In genomic region chr2:133581027-133581760, GRCh38 we compare ENCODE assay signal across 15 cellular contexts. TPM values are rescaled to one million over a fixed set of nuclear protein-coding genes. Genes with fewer than 3 reads are reported as not detected.
DNase-seq lines count a peak whose midpoint lies in the region; ATAC-seq, FAIRE-seq and TF ChIP-seq lines count a peak whose summit lies in the region.
"Had no signal": no experiment of that assay in that cellular context is flagged by ENCODE, and none has a peak within 500 bp of the region (broad histone marks: within the 10 kb centered on the region; RNA-seq: fewer than 3 reads in every experiment).

No MANE protein-coding gene starts in this region.

- H3K56ac ChIP-seq in IMR-90 (ENCODE audit: extremely low read depth, insufficient read depth, low read length), result no peak overlapping the region

- TF ChIP-seq RAD21 in IMR-90 (IDR thresholded peaks at IDR 0.05; ENCODE audit: low read length), result no peak
- no peak for TF ChIP-seq RAD21 in HepG2 (CRISPR knock-in tag; IDR thresholded peaks at IDR 0.05)

- in situ Hi-C loops in IMR-90 (cut with MboI; ENCODE audit: low sequenced_read_pairs) (no loop called here), HepG2 (cut with HindIII; ENCODE audit: extremely low pct_ligation_motif_present, low pct_unique_long_range_greater_than_20kb) (no loop called here)

- CTCF ChIA-PET in IMR-90 (lab: Yijun Ruan, JAX), result interaction anchor here (0.7 to 1.4 kb wide), 2 partner anchors 199 to 263 kb away, joined by 3 to 4 read pairs; no protein-coding TSS in a partner anchor
- CTCF ChIA-PET in HepG2 (lab: Yijun Ruan, JAX; ENCODE audit: low intra/inter-chr PET ratio, low total read pairs), result no interaction called here

- peak overlapping the region; percentile 72 for H2BK120ac ChIP-seq in IMR-90 (ENCODE audit: low read depth, low read length)

- H4K91ac ChIP-seq in IMR-90 (ENCODE audit: insufficient read depth, low read depth, low read length), result peak overlapping the region; percentile 30; the same call in 1 of the 2 replicates

- H3K79me2 ChIP-seq in HepG2 (ENCODE audit: insufficient read depth, low read length), result no peaks in the 10 kb centered on the region

- H2AK9ac ChIP-seq in IMR-90 (replicated peaks; ENCODE audit: low read depth, low read length, poor library complexity), result no peak overlapping the region

- no peaks in the 10 kb centered on the region for H3K79me1 ChIP-seq in IMR-90 (ENCODE audit: low read depth in 1 of 2, low read length in 2 of 2)

- H3K14ac ChIP-seq in IMR-90 (replicated peaks; ENCODE audit: low read depth, low read length), result peak overlapping the region; percentile 62

- H3K9ac ChIP-seq in IMR-90 (ENCODE audit: low read depth, low read length) (no peak overlapping the region), HepG2 (ENCODE audit: insufficient read depth, low read depth, low read length) (no peak overlapping the region)

- H3K36me3 ChIP-seq in IMR-90 (ENCODE audit: control insufficient read depth, insufficient read depth, low read length) (no peaks in the 10 kb centered on the region), HepG2 (replicated peaks in 1 of 2; ENCODE audit: control insufficient read depth in 1 of 2, insufficient read depth in 2 of 2, low read length in 2 of 2) (no peaks in the 10 kb centered on the region)
- H3K36me3 ChIP-seq: spleen had no signal

- no peak for FAIRE-seq in HepG2 (lab: Jason Lieb, UNC)
- FAIRE-seq: GM12878 had no signal

- peak overlapping the region; percentile 68 for H3K4ac ChIP-seq in IMR-90 (ENCODE audit: low read depth, low read length)

- dilution Hi-C loops in IMR-90 (cut with HindIII; ENCODE audit: low sequenced_read_pairs, unreplicated experiment), result no loop called here

- H3K9me3 ChIP-seq in IMR-90 (ENCODE audit: control insufficient read depth, insufficient read depth, low read length), result no peaks in the 10 kb centered on the region
- H3K9me3 ChIP-seq in HepG2 (ENCODE audit: low read length), result no peaks in the 10 kb centered on the region
- H3K9me3 ChIP-seq: spleen had no signal

- H3K4me1 ChIP-seq in IMR-90 (ENCODE audit: control insufficient read depth, insufficient read depth, low read length) (peaks cover 16% of the 10 kb centered on the region), HepG2 (ENCODE audit: insufficient read depth, low read length) (peaks cover 10% of the 10 kb centered on the region)
- H3K4me1 ChIP-seq: spleen had no signal

- WGBS in IMR-90 (ENCODE audit: extremely low coverage in 2 of 2, insufficient read length in 1 of 2), 2 experiments, result no CpG with 5 or more reads among the region's 1 CpG
- WGBS in HepG2 (ENCODE audit: low lambda C conversion rate), result 19% methylated on average over 1 of the region's 1 CpG

- H4K8ac ChIP-seq in IMR-90 (ENCODE audit: low read depth in 2 of 2, low read length in 2 of 2), result peak overlapping the region in 1 of 2 experiments; percentile 58; a peak in 2 of 4 replicates

- intact Hi-C loops in IMR-90 (cut with micrococcal nuclease) (no loop called here), HepG2 (cut with micrococcal nuclease; ENCODE audit: unreplicated experiment) (no loop called here)

- H2AK5ac ChIP-seq in IMR-90 (ENCODE audit: low read depth, low read length), result peak overlapping the region; percentile 75

- H2AFZ ChIP-seq in IMR-90 (replicated peaks; ENCODE audit: low read length, poor library complexity) (peak overlapping the region; percentile 52), HepG2 (ENCODE audit: low read length) (no peak overlapping the region)

- peaks cover 4% of the 10 kb centered on the region for H3K9me1 ChIP-seq in IMR-90 (ENCODE audit: insufficient read depth, low read length)

- H3K27me3 ChIP-seq in IMR-90 (ENCODE audit: control insufficient read depth, insufficient read depth, low read length), result no peaks in the 10 kb centered on the region
- no peaks in the 10 kb centered on the region for H3K27me3 ChIP-seq in HepG2 (ENCODE audit: control insufficient read depth in 1 of 2, insufficient read depth in 2 of 2, low read length in 2 of 2)
- H3K27me3 ChIP-seq: spleen had no signal

- BruUV-seq in IMR-90 (replicated peaks; lab: Mats Ljungman, UMichigan) (no TSS peak), HepG2 (replicated peaks; lab: Mats Ljungman, UMichigan) (no TSS peak)

- peak overlapping the region; percentile 56 for H3K27ac ChIP-seq in IMR-90 (ENCODE audit: insufficient read depth, low read length)
- no peak overlapping the region for H3K27ac ChIP-seq in HepG2 (ENCODE audit: extremely low read length, insufficient read depth, low read length)
- H3K27ac ChIP-seq: SK-N-MC, spleen had no signal

- peak overlapping the region; percentile 46; the same call in 1 of the 2 replicates for H4K5ac ChIP-seq in IMR-90 (ENCODE audit: low read depth, low read length)

- H3K4me2 ChIP-seq in IMR-90 (ENCODE audit: low read depth, low read length), result no peak overlapping the region; the same call in 1 of the 2 replicates
- H3K4me2 ChIP-seq in HepG2 (ENCODE audit: low read depth, low read length), result no peak overlapping the region

- POLR2A ChIA-PET in IMR-90 (lab: Charles Lee; ENCODE audit: unreplicated experiment), result no interaction called here
- POLR2A ChIA-PET in HepG2 (lab: Yijun Ruan, JAX), result no interaction called here

- peak overlapping the region; percentile 1 for H3K18ac ChIP-seq in IMR-90 (ENCODE audit: low read depth, low read length)

- H2BK20ac ChIP-seq in IMR-90 (ENCODE audit: low read depth, low read length), result peak overlapping the region; percentile 77

- peak overlapping the region; percentile 62; the same call in 1 of the 2 replicates for H3K23ac ChIP-seq in IMR-90 (ENCODE audit: low read depth, low read length)

- ATAC-seq in IMR-90 (ENCODE audit: low read depth), result peak; percentile 61
- no peak; the same call in 2 of the 3 replicates for ATAC-seq in HepG2
- no peak for ATAC-seq in HG03097 (IDR thresholded peaks at IDR 0.05; ENCODE audit: low FRiP score, unreplicated experiment)
- ATAC-seq: activated CD8-positive, alpha-beta T cell treated with anti-CD3 and anti-CD28 coated beads, Interleukin-2, amount 10 ng/mL, durations not matched to agents 7 days and 5 days; GM12878; stimulated activated naive CD8-positive, alpha-beta T cell treated with anti-CD3 and anti-CD28 coated beads, Interleukin-15, Interleukin-2, amounts not matched to agents 100 U/mL and 50 U/mL, for 24 hours had no signal

- peak overlapping the region; percentile 69; the same call in 1 of the 3 replicates for H2BK15ac ChIP-seq in IMR-90 (ENCODE audit: low read depth, low read length)

- peak; percentile 49 for DNase-seq in COLO668 (lab: John Stamatoyannopoulos, UW; ENCODE audit: unreplicated experiment)
- DNase-seq in IMR-90, result peak; percentile 86
- peak; percentile 22 for DNase-seq in choroid plexus epithelial cell (ENCODE audit: low read depth)
- DNase-seq in HepG2 (ENCODE audit: low spot score), result no peak
- DNase-seq in amygdala (lab: John Stamatoyannopoulos, UW), result no peak
- DNase-seq in GOT3 (lab: John Stamatoyannopoulos, UW), result no peak
- DNase-seq: activated CD8-positive, alpha-beta T cell treated with anti-CD3 and anti-CD28 coated beads, Interleukin-2, amount 10 ng/mL, durations not matched to agents 7 days and 5 days; anterior cingulate cortex; C1 segment of cervical spinal cord; midbrain; spleen; stimulated activated naive CD8-positive, alpha-beta T cell treated with anti-CD3 and anti-CD28 coated beads, Interleukin-15, Interleukin-2, amounts not matched to agents 100 U/mL and 50 U/mL, for 24 hours had no signal

- peak overlapping the region; percentile 83 for H2BK5ac ChIP-seq in IMR-90 (ENCODE audit: low read depth, low read length, poor library complexity, severe bottlenecking)

- no peaks in the 10 kb centered on the region for H4K20me1 ChIP-seq in IMR-90 (ENCODE audit: insufficient read depth, low read length)
- no peaks in the 10 kb centered on the region for H4K20me1 ChIP-seq in HepG2 (ENCODE audit: insufficient read depth, low read length)

- TF ChIP-seq CTCF in IMR-90 (conservative IDR thresholded peaks at IDR 0.05; ENCODE audit: low read depth, low read length) (no peak), choroid plexus epithelial cell (conservative IDR thresholded peaks at IDR 0.05; ENCODE audit: low read depth, low read length) (no peak), HepG2 (CRISPR knock-in tag; IDR thresholded peaks at IDR 0.05) (no peak)

- TF ChIP-seq EP300 in HepG2 (IDR thresholded peaks at IDR 0.05; ENCODE audit: low read depth in 2 of 2, low read length in 2 of 2), result no peak
- no peak for TF ChIP-seq EP300 in HepG2 (CRISPR knock-in tag; IDR thresholded peaks at IDR 0.05; ENCODE audit: borderline replicate concordance)

- H3K4me3 ChIP-seq in IMR-90 (ENCODE audit: insufficient read depth, low read depth, low read length) (no peak overlapping the region), choroid plexus epithelial cell (ENCODE audit: low read depth, low read length) (no peak overlapping the region), HepG2 (replicated peaks in 1 of 3; ENCODE audit: insufficient read depth in 1 of 3, low read depth in 2 of 3, low read length in 3 of 3) (no peak overlapping the region)
- H3K4me3 ChIP-seq: GM12878, SK-N-MC, spleen had no signal

- no peak for TF ChIP-seq POLR2A in IMR-90 (IDR thresholded peaks at IDR 0.05; ENCODE audit: low read depth, low read length)
- TF ChIP-seq POLR2A in HepG2 (IDR thresholded peaks at IDR 0.05; ENCODE audit: insufficient read depth in 1 of 2, low read depth in 2 of 2, low read length in 2 of 2), result no peak

RNA-seq across cellular contexts. Expression of gene NCKAP5, which starts 12.9 kb away (rescaled TPM):
- total RNA-seq in IMR-90 (2012; rRNA removed) (3.9 and 5.3 TPM in 2 replicates), HepG2 (2016; rRNA removed; fragmentation: Illumina TruSeq; extraction: Trizol) (not detected in 2 replicates)
- polyA plus RNA-seq in IMR-90 (2012; rRNA removed) (2.3 and 2.7 TPM in 2 replicates), HepG2 (2011; rRNA removed) (0.01 and 0.04 TPM in 2 replicates)
- 0.97 and 1.5 TPM in 2 replicates for polyA plus RNA-seq in IMR-90 (2012; cell fraction: cytosol; rRNA removed)
- 1.2 and 3.6 TPM in 2 replicates for polyA plus RNA-seq in IMR-90 (2012; cell fraction: nucleus; rRNA removed; ENCODE audit: low replicate concordance)
- not detected in 2 replicates for total RNA-seq in HepG2 (2016; cell fraction: cytosol; rRNA removed; fragmentation: Illumina TruSeq; extraction: Trizol; ENCODE audit: low read depth)
- total RNA-seq in HepG2 (2016; cell fraction: insoluble cytoplasmic fraction; rRNA removed; fragmentation: Illumina TruSeq; extraction: Trizol), result not detected in 2 replicates
- not detected in 2 replicates for total RNA-seq in HepG2 (2016; cell fraction: membrane; rRNA removed; fragmentation: Illumina TruSeq; extraction: Trizol)
- total RNA-seq in HepG2 (2016; cell fraction: nucleus; rRNA removed; fragmentation: Illumina TruSeq; extraction: Trizol), result not detected in 2 replicates
- 0.01 TPM in 1 of 2 replicates, not detected in the other for polyA plus RNA-seq in HepG2 (2011; cell fraction: cytosol; rRNA removed)
- 0.02 TPM in 1 of 2 replicates, not detected in the other for polyA plus RNA-seq in HepG2 (2011; cell fraction: nucleus; rRNA removed)
- polyA plus RNA-seq in HepG2 (2012), result not detected in 2 replicates
- polyA plus RNA-seq in HepG2 (2016; cell fraction: cytosol; fragmentation: Illumina TruSeq; extraction: Trizol; ENCODE audit: low read depth), result not detected in 2 replicates
- polyA plus RNA-seq in HepG2 (2016; cell fraction: insoluble cytoplasmic fraction; fragmentation: Illumina TruSeq; extraction: Trizol; ENCODE audit: low read depth), result not detected in 2 replicates
- not detected in 2 replicates for polyA plus RNA-seq in HepG2 (2016; cell fraction: membrane; fragmentation: Illumina TruSeq; extraction: Trizol; ENCODE audit: low read depth)
- polyA plus RNA-seq in HepG2 (2016; cell fraction: nucleus; fragmentation: Illumina TruSeq; extraction: Trizol; ENCODE audit: insufficient read depth, low read depth), result not detected in 2 replicates
- polyA minus RNA-seq in HepG2 (2011; rRNA and poly(A)+ RNA removed; ENCODE audit: low replicate concordance), result 0.06 and 5.5 TPM in 2 replicates
- not detected in 2 replicates for polyA minus RNA-seq in HepG2 (2011; cell fraction: cytosol; rRNA and poly(A)+ RNA removed)
- 0.13 and 0.75 TPM in 2 replicates for polyA minus RNA-seq in HepG2 (2011; cell fraction: nucleus; rRNA and poly(A)+ RNA removed)
- total RNA-seq: activated CD8-positive, alpha-beta T cell treated with anti-CD3 and anti-CD28 coated beads, Interleukin-2, amount 10 ng/mL, durations not matched to agents 7 days and 5 days had no signal

Comparison
In these comparisons a context has a peak if more than half of its experiments do, and no peak if none do; other contexts are left out.
1. DNase-seq: peak in COLO668 (single experiment), IMR-90 (single experiment) and choroid plexus epithelial cell (single experiment); none in HepG2 (single experiment), amygdala (0 of 56) and GOT3 (single experiment).